ENCODE assay signal across 9 cellular contexts in genomic region chr7:120951826-120952225, GRCh38. TPM values are rescaled to one million over a fixed set of nuclear protein-coding genes. Genes with fewer than 3 reads are reported as not detected.
DNase-seq lines count a peak whose midpoint lies in the region; ATAC-seq and TF ChIP-seq lines count a peak whose summit lies in the region.
"Had no signal": no experiment of that assay in that cellular context is flagged by ENCODE, and none has a peak within 500 bp of the region (broad histone marks: within the 10 kb centered on the region; RNA-seq: fewer than 3 reads in every experiment).

No MANE protein-coding gene starts in this region.

- POLR2A ChIA-PET in CD8-positive, alpha-beta memory T cell (lab: Charles Lee), result interaction anchor here (1.1 kb wide), 1 partner anchor 13 kb away, joined by 4 read pairs; no protein-coding TSS in a partner anchor

- in situ Hi-C loops in mammary epithelial cell (cut with MboI; ENCODE audit: low sequenced_read_pairs in 2 of 2) (no loop called here), brain microvascular endothelial cell (cut with HindIII; ENCODE audit: low pct_ligation_motif_present, low sequenced_read_pairs) (no loop called here)

- H3K27ac ChIP-seq in CD8-positive, alpha-beta memory T cell (ENCODE audit: low read depth, low read length), result peak overlapping the region; percentile 94
- H3K27ac ChIP-seq in Karpas-422 (ENCODE audit: low read length) (peak overlapping the region; percentile 45; the same call in 1 of the 2 replicates), mammary epithelial cell (ENCODE audit: insufficient read depth, low read depth, low read length) (no peak overlapping the region), neural progenitor cell (no peak overlapping the region), brain microvascular endothelial cell (no peak overlapping the region)

- peaks cover 7 to 9% of the 10 kb centered on the region in 2 donors for H3K27me3 Mint-ChIP-seq in CD8-positive, alpha-beta memory T cell
- no peaks in the 10 kb centered on the region for H3K27me3 Mint-ChIP-seq in neural progenitor cell (ENCODE audit: insufficient read depth, low read depth)

- WGBS in mammary epithelial cell (ENCODE audit: low coverage, missing lambda C conversion rate), result 46% methylated on average over 2 of the region's 2 CpGs

- peaks cover 9% of the 10 kb centered on the region for H3K36me3 ChIP-seq in CD8-positive, alpha-beta memory T cell (ENCODE audit: insufficient read depth, low read length)
- H3K36me3 ChIP-seq in Karpas-422 (ENCODE audit: insufficient read depth, low read length) (peaks cover 32% of the 10 kb centered on the region), mammary epithelial cell (ENCODE audit: insufficient read depth, low read length) (peaks cover 17% of the 10 kb centered on the region), neural progenitor cell (peaks cover 19% of the 10 kb centered on the region), brain microvascular endothelial cell (replicated peaks) (peaks cover 13% of the 10 kb centered on the region)

- ATAC-seq in GM18873 (IDR thresholded peaks at IDR 0.05; ENCODE audit: low FRiP score, unreplicated experiment), result no peak

- no peaks in the 10 kb centered on the region for H3K27me3 ChIP-seq in CD8-positive, alpha-beta memory T cell (ENCODE audit: insufficient read depth, low read length, poor library complexity, severe bottlenecking)
- H3K27me3 ChIP-seq in Karpas-422 (ENCODE audit: low read length) (no peaks in the 10 kb centered on the region), mammary epithelial cell (ENCODE audit: insufficient read depth, low read length) (no peaks in the 10 kb centered on the region), neural progenitor cell (no peaks in the 10 kb centered on the region), brain microvascular endothelial cell (replicated peaks) (no peaks in the 10 kb centered on the region)

- H3K4me3 Mint-ChIP-seq in CD8-positive, alpha-beta memory T cell, result peak overlapping the region; percentile 90 to 99 (median 97)
- H3K4me3 Mint-ChIP-seq in neural progenitor cell, result peak overlapping the region; percentile 92

- dilution Hi-C loops in mammary epithelial cell (cut with HindIII; ENCODE audit: low sequenced_read_pairs), result no loop called here

- no peak for DNase-seq in CD8-positive, alpha-beta memory T cell
- no peak for DNase-seq in Karpas-422
- DNase-seq in mammary epithelial cell, result no peak
- peak; percentile 8 for DNase-seq in neural progenitor cell (ENCODE audit: low spot score)
- no peak for DNase-seq in DMS 273 (lab: John Stamatoyannopoulos, UW; ENCODE audit: unreplicated experiment)
- DNase-seq in brain microvascular endothelial cell, result no peak
- no peak for DNase-seq in SW 1271 (lab: John Stamatoyannopoulos, UW)
- DNase-seq: cerebellar nuclear complex had no signal

- H2AFZ ChIP-seq in Karpas-422 (ENCODE audit: low read length) (no peak overlapping the region), mammary epithelial cell (ENCODE audit: low read depth, low read length) (no peak overlapping the region), neural progenitor cell (replicated peaks) (no peak overlapping the region)

- H3K4me2 ChIP-seq in Karpas-422 (ENCODE audit: low read depth, low read length, poor library complexity, severe bottlenecking) (peak overlapping the region; percentile 91), mammary epithelial cell (ENCODE audit: insufficient read depth, low read depth, low read length) (peak overlapping the region; percentile 86), neural progenitor cell (peak overlapping the region; percentile 97)

- no peaks in the 10 kb centered on the region for H3K9me2 ChIP-seq in Karpas-422 (replicated peaks; ENCODE audit: insufficient read depth, low read length)

- peaks cover 26 to 47% (median 37%) of the 10 kb centered on the region in 3 donors for H3K4me1 Mint-ChIP-seq in CD8-positive, alpha-beta memory T cell
- peaks cover 15% of the 10 kb centered on the region for H3K4me1 Mint-ChIP-seq in neural progenitor cell

- H3K9me3 ChIP-seq in CD8-positive, alpha-beta memory T cell (ENCODE audit: low read length), result no peaks in the 10 kb centered on the region
- no peaks in the 10 kb centered on the region for H3K9me3 ChIP-seq in Karpas-422 (ENCODE audit: low read length)
- H3K9me3 ChIP-seq in mammary epithelial cell (replicated peaks; ENCODE audit: insufficient read depth, low read length), result no peaks in the 10 kb centered on the region
- H3K9me3 ChIP-seq in neural progenitor cell (ENCODE audit: low read depth), result no peaks in the 10 kb centered on the region

- H3K4me3 ChIP-seq in CD8-positive, alpha-beta memory T cell (ENCODE audit: low read length), result peak overlapping the region; percentile 94
- H3K4me3 ChIP-seq in Karpas-422 (ENCODE audit: low read length) (peak overlapping the region; percentile 93), mammary epithelial cell (replicated peaks in 1 of 3; ENCODE audit: insufficient read depth in 1 of 3, low read depth in 2 of 3, low read length in 3 of 3) (peak overlapping the region in 2 of 3 experiments; percentile 55 to 79), neural progenitor cell (peak overlapping the region; percentile 85), brain microvascular endothelial cell (ENCODE audit: low read depth, low read length) (no peak overlapping the region)

- H3K27ac Mint-ChIP-seq in CD8-positive, alpha-beta memory T cell, result peak overlapping the region; percentile 19 to 99 (median 98)
- H3K27ac Mint-ChIP-seq in neural progenitor cell, result no peak overlapping the region

- CTCF ChIA-PET in CD8-positive, alpha-beta memory T cell (lab: Charles Lee), result interaction anchor here (1.2 to 1.3 kb wide), 2 partner anchors 36 to 156 kb away, joined by 3 to 4 read pairs; partner anchors contain the start of gene CPED1
- CTCF ChIA-PET in mammary epithelial cell (lab: Charles Lee; ENCODE audit: low non-redundant PET), result no interaction called here

- H3K79me2 ChIP-seq in Karpas-422 (ENCODE audit: low read length) (peaks cover 24% of the 10 kb centered on the region), mammary epithelial cell (ENCODE audit: insufficient read depth, low read length) (peaks cover 16% of the 10 kb centered on the region), neural progenitor cell (ENCODE audit: low read depth) (peaks cover 36% of the 10 kb centered on the region)

- H3K9ac ChIP-seq in Karpas-422 (ENCODE audit: low read length) (peak overlapping the region; percentile 94), mammary epithelial cell (ENCODE audit: insufficient read depth, low read length) (peak overlapping the region; percentile 10), neural progenitor cell (peak overlapping the region; percentile 100)

- H3K4me1 ChIP-seq in CD8-positive, alpha-beta memory T cell (ENCODE audit: insufficient read depth, low read length), result peaks cover 15% of the 10 kb centered on the region
- H3K4me1 ChIP-seq in Karpas-422 (ENCODE audit: low read length) (peaks cover 22% of the 10 kb centered on the region), mammary epithelial cell (ENCODE audit: insufficient read depth, low read length) (peaks cover 12% of the 10 kb centered on the region), neural progenitor cell (peaks cover 9% of the 10 kb centered on the region)

- H3K9me3 Mint-ChIP-seq in CD8-positive, alpha-beta memory T cell, result no peaks in the 10 kb centered on the region
- no peaks in the 10 kb centered on the region for H3K9me3 Mint-ChIP-seq in neural progenitor cell

- H4K20me1 ChIP-seq in Karpas-422 (ENCODE audit: insufficient read depth, low read depth, low read length) (no peaks in the 10 kb centered on the region; the same call in 1 of the 2 replicates), mammary epithelial cell (ENCODE audit: insufficient read depth, low read length) (no peaks in the 10 kb centered on the region), neural progenitor cell (ENCODE audit: low read depth) (peaks cover 10% of the 10 kb centered on the region)

- TF ChIP-seq CTCF in mammary epithelial cell (conservative IDR thresholded peaks at IDR 0.05 in 1 of 2, IDR thresholded peaks at IDR 0.05 in 1 of 2; ENCODE audit: extremely low read depth in 1 of 2, insufficient read depth in 1 of 2, low read depth in 1 of 2, low read length in 2 of 2) (no peak), neural progenitor cell (IDR thresholded peaks at IDR 0.05) (no peak), brain microvascular endothelial cell (IDR thresholded peaks at IDR 0.05; ENCODE audit: low read depth, low read length, missing control alignments) (no peak)

- intact Hi-C loops in mammary epithelial cell (cut with micrococcal nuclease), result loop anchor here (5.0 kb wide), 2 partner anchors 95 to 550 kb away; partner anchors contain the start of gene TSPAN12

- H3F3A ChIP-seq in neural progenitor cell (ENCODE audit: low read depth), result no peaks in the 10 kb centered on the region

- peaks cover 0 to 56% (median 6%) of the 10 kb centered on the region in 3 donors for H3K36me3 Mint-ChIP-seq in CD8-positive, alpha-beta memory T cell
- H3K36me3 Mint-ChIP-seq in neural progenitor cell, result peaks cover 13% of the 10 kb centered on the region

- no TSS peak for BruUV-seq in mammary epithelial cell (replicated peaks; lab: Mats Ljungman, UMichigan)

RNA-seq across cellular contexts. Expression of gene ING3, which starts 1.2 kb away (rescaled TPM):
- total RNA-seq in CD8-positive, alpha-beta memory T cell, result 10 to 100 TPM; 24.4 to 30.7 TPM
- polyA plus RNA-seq in CD8-positive, alpha-beta memory T cell, result 31.6 TPM
- 8.7 and 20.2 TPM in 2 replicates for total RNA-seq in Karpas-422 (2014; rRNA removed; shearing (Covaris generic); ENCODE audit: low replicate concordance)
- total RNA-seq in mammary epithelial cell (10 to 100 TPM; 11.7 TPM), neural progenitor cell (ENCODE audit: low replicate concordance) (19.0 and 32.0 TPM in 2 replicates)
- 7.3 TPM for polyA plus RNA-seq in mammary epithelial cell
- polyA minus RNA-seq in mammary epithelial cell, result 4.1 TPM

RNA-seq across cellular contexts. Expression of gene CPED1, which starts 36.7 kb away (rescaled TPM):
- under 1 TPM; 0.09 to 0.27 TPM for total RNA-seq in CD8-positive, alpha-beta memory T cell
- polyA plus RNA-seq in CD8-positive, alpha-beta memory T cell, result not detected
- 0.04 and 1.2 TPM in 2 replicates for total RNA-seq in Karpas-422 (2014; rRNA removed; shearing (Covaris generic); ENCODE audit: low replicate concordance)
- total RNA-seq in mammary epithelial cell, result 1 to 10 TPM; 1.7 to 2.0 TPM
- 1.1 TPM for polyA plus RNA-seq in mammary epithelial cell
- 1.1 TPM for polyA minus RNA-seq in mammary epithelial cell
- total RNA-seq in neural progenitor cell (ENCODE audit: low replicate concordance), result not detected in 2 replicates

Comparison
In these comparisons a context has a peak if more than half of its experiments do, and no peak if none do; other contexts are left out.
1. H3K27ac ChIP-seq: peak in CD8-positive, alpha-beta memory T cell (single experiment) and Karpas-422 (single experiment); none in mammary epithelial cell (single experiment), neural progenitor cell (single experiment) and brain microvascular endothelial cell (single experiment).
2. H3K9ac ChIP-seq: peak in every context shown above with its lines; median percentile 100 in neural progenitor cell; 94 in Karpas-422; 10 in mammary epithelial cell.
3. Peak in every context shown above with its lines, with median percentiles within 50 percentile points of each other: H3K4me2 ChIP-seq.